In the genomic region with DNA sequence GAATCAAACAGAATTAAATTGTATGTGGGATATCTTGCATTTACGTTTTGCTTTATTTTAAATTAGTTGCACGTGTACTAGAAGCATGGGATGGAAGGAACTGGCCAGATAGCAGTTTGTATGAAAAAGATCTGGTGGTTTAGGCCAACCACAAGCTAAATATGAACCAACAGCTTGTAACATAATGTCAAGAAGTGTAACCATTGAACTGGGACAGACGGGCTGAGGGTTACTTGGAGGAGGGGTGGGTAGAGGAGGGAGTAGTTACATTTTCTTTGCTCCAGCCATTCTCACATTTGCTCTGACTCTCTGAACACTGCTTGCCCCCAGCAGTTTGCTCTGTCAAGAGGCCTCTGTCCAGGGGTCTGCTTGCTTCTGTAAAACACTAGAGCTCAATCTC, we compare ENCODE assay signal across 16 cellular contexts. TPM values are rescaled to one million over a fixed set of nuclear protein-coding genes. Genes with fewer than 3 reads are reported as not detected.
A peak's percentile ranks its signal among the peaks of the same experiment; 100 is the strongest.
DNase-seq lines count a peak whose midpoint lies in the region; ATAC-seq, FAIRE-seq and TF ChIP-seq lines count a peak whose summit lies in the region.
"Had no signal": no experiment of that assay in that cellular context is flagged by ENCODE, and none has a peak within 500 bp of the region (broad histone marks: within the 10 kb centered on the region; RNA-seq: fewer than 3 reads in every experiment).

No MANE protein-coding gene starts in this region.

- FAIRE-seq in GM12878 (lab: Jason Lieb, UNC): peak; percentile 96

- no peaks in the 10 kb centered on the region for H3K9me3 ChIP-seq in GM12878 (replicated peaks; ENCODE audit: control insufficient read depth, insufficient read depth, low read length)
- no peaks in the 10 kb centered on the region for H3K9me3 ChIP-seq in A673 (ENCODE audit: low read depth, low read length, poor library complexity, severe bottlenecking)
- H3K9me3 ChIP-seq in body of pancreas: no peaks in the 10 kb centered on the region
- H3K9me3 ChIP-seq: BE2C, heart right ventricle, left ventricle myocardium inferior, neutrophil, uterus had no signal

- intact Hi-C loops in GM12878 (cut with micrococcal nuclease; ENCODE audit: unreplicated experiment): no loop called here
- intact Hi-C loops in A673 (cut with micrococcal nuclease; ENCODE audit: unreplicated experiment): no loop called here
- intact Hi-C loops in body of pancreas (cut with DNase I): no loop called here

- no peak for TF ChIP-seq POLR2A in GM12878 (IDR thresholded peaks at IDR 0.05; ENCODE audit: low read depth, low read length)
- TF ChIP-seq POLR2A in body of pancreas (IDR thresholded peaks at IDR 0.05): no peak

- ATAC-seq in GM21423 (IDR thresholded peaks at IDR 0.05; ENCODE audit: unreplicated experiment) (peak; percentile 85), HG03457 (IDR thresholded peaks at IDR 0.05; ENCODE audit: unreplicated experiment) (peak; percentile 59), GM12878 (peak; percentile 93), body of pancreas (no peak)
- ATAC-seq: heart right ventricle had no signal

- no peak for TF ChIP-seq RAD21 in GM12878 (IDR thresholded peaks at IDR 0.05; ENCODE audit: insufficient read depth, low read depth, low read length)

- 3% methylated on average over 3 of the region's 3 CpGs for WGBS in GM12878 (ENCODE audit: insufficient coverage, insufficient replicate concordance, low lambda C conversion rate, missing lambda C conversion rate)
- 68 to 84% methylated on average over 3 of the region's 3 CpGs for WGBS in body of pancreas, 2 donors

- CTCF ChIA-PET in GM12878 (lab: Yijun Ruan, JAX): interaction anchor here (0.8 to 1.2 kb wide), 4 partner anchors 8 to 59 kb away, joined by 3 read pairs; a partner anchor contains a TSS
- CTCF ChIA-PET in A673 (lab: Charles Lee): no interaction called here

- in situ Hi-C loops in GM12878 (cut with MboI): no loop called here

- H3K79me2 ChIP-seq in GM12878 (ENCODE audit: control insufficient read depth, insufficient read depth, low read length): no peaks in the 10 kb centered on the region

- H3K36me3 ChIP-seq in GM12878 (ENCODE audit: control insufficient read depth in 2 of 2, insufficient read depth in 2 of 2, low read length in 1 of 2) (no peaks in the 10 kb centered on the region; a peak in 1 of 4 replicates), A673 (ENCODE audit: insufficient read depth, low read length, poor library complexity, severe bottlenecking) (no peaks in the 10 kb centered on the region), body of pancreas (replicated peaks in 1 of 2; ENCODE audit: insufficient read depth in 1 of 2, low read depth in 2 of 2) (no peaks in the 10 kb centered on the region)
- H3K36me3 ChIP-seq: BE2C, heart right ventricle, left ventricle myocardium inferior, neutrophil, uterus had no signal

- H4K20me1 ChIP-seq in GM12878 (ENCODE audit: control insufficient read depth, insufficient read depth): no peaks in the 10 kb centered on the region

- SMC1A ChIA-PET in GM12878 (lab: Charles Lee; ENCODE audit: uncharacterized antibody, unreplicated experiment): interaction anchor here (0.6 to 1.9 kb wide), 11 partner anchors 8 to 541 kb away, joined by 3 to 9 read pairs (median 4); a partner anchor contains a TSS

- DNase-seq in GM12865 (ENCODE audit: low read depth) (peak; percentile 85), GM12878 (ENCODE audit: low read depth, low spot score) (peak; percentile 51), A673 (ENCODE audit: low spot score) (no peak), body of pancreas (no peak), DMS 273 (lab: John Stamatoyannopoulos, UW; ENCODE audit: unreplicated experiment) (no peak)
- no peak for DNase-seq in activated CD4-positive, CD25-positive, alpha-beta regulatory T cell (lab: John Stamatoyannopoulos, UW)
- DNase-seq: activated T-cell treated with anti-CD3 and anti-CD28 coated beads, Interleukin-2, amount 50 U/mL, for 48 hours; BE2C; heart right ventricle; KG1; left ventricle myocardium inferior; stimulated activated CD4-positive, alpha-beta T cell treated with anti-CD3 and anti-CD28 coated beads, Interleukin-12 subunit alpha, Interleukin-12 subunit beta, amount 100 ng/mL, for 4 hours; uterus had no signal

- peak in 1 of 2 experiments; percentile 55; a peak in 2 of 4 replicates for TF ChIP-seq EP300 in GM12878 (IDR thresholded peaks at IDR 0.05; ENCODE audit: borderline replicate concordance in 1 of 2, control insufficient read depth in 1 of 2, low read depth in 2 of 2, low read length in 2 of 2)

- POLR2A ChIA-PET in GM12878 (lab: Charles Lee): interaction anchor here (0.5 to 1.5 kb wide), 6 partner anchors 17 to 65 kb away, joined by 3 to 4 read pairs (median 3); a partner anchor contains a TSS
- POLR2A ChIA-PET in A673 (lab: Charles Lee; ENCODE audit: low non-redundant PET): no interaction called here

- TF ChIP-seq CTCF in GM12865 (IDR thresholded peaks at IDR 0.05; ENCODE audit: insufficient read depth, low read depth, low read length, missing control alignments) (no peak), GM12878 (IDR thresholded peaks at IDR 0.05 in 2 of 3, conservative IDR thresholded peaks at IDR 0.05 in 1 of 3; ENCODE audit: control insufficient read depth in 2 of 3, extremely low read depth in 1 of 3, insufficient read depth in 1 of 3, low read depth in 3 of 3, low read length in 3 of 3) (no peak), A673 (conservative IDR thresholded peaks at IDR 0.05; ENCODE audit: low read depth, low read length) (no peak), body of pancreas (IDR thresholded peaks at IDR 0.05) (no peak)

- H3K4me2 ChIP-seq in GM12878 (ENCODE audit: control insufficient read depth, insufficient read depth): peak overlapping the region; percentile 83

- H3K4me1 ChIP-seq in GM12878 (ENCODE audit: control insufficient read depth, insufficient read depth, low read length) (peaks cover 20% of the 10 kb centered on the region), A673 (ENCODE audit: insufficient read depth, low read length, poor library complexity, severe bottlenecking) (no peaks in the 10 kb centered on the region), body of pancreas (no peaks in the 10 kb centered on the region)
- H3K4me1 ChIP-seq: BE2C, heart right ventricle, left ventricle myocardium inferior, uterus had no signal

- peak overlapping the region; percentile 51; the same call in 1 of the 2 replicates for H2AFZ ChIP-seq in GM12878 (ENCODE audit: control insufficient read depth, low read depth, low read length)

- no peak overlapping the region for H3K4me3 ChIP-seq in GM12865 (ENCODE audit: low read depth, low read length)
- H3K4me3 ChIP-seq in GM12878: peak overlapping the region; percentile 49; the same call in 1 of the 2 replicates
- H3K4me3 ChIP-seq in A673 (ENCODE audit: low read depth, low read length, poor library complexity, severe bottlenecking): no peak overlapping the region
- no peak overlapping the region for H3K4me3 ChIP-seq in body of pancreas
- H3K4me3 ChIP-seq: heart right ventricle, left ventricle myocardium inferior, uterus had no signal

- no TSS peak for BruUV-seq in GM12878 (replicated peaks; lab: Mats Ljungman, UMichigan)
- BruUV-seq in A673 (replicated peaks; lab: Mats Ljungman, UMichigan): no TSS peak

- H3K27me3 ChIP-seq in GM12878 (replicated peaks in 1 of 2; ENCODE audit: control insufficient read depth in 2 of 2, insufficient read depth in 2 of 2, low read length in 1 of 2): peaks cover 0 to 1% of the 10 kb centered on the region in 2 experiments; a peak in 2 of 4 replicates
- H3K27me3 ChIP-seq in A673 (replicated peaks; ENCODE audit: insufficient read depth, low read depth, low read length, poor library complexity): no peaks in the 10 kb centered on the region
- no peaks in the 10 kb centered on the region for H3K27me3 ChIP-seq in body of pancreas
- H3K27me3 ChIP-seq: BE2C, heart right ventricle, neutrophil, uterus had no signal

- H3K9ac ChIP-seq in GM12878 (ENCODE audit: control insufficient read depth, insufficient read depth, low read length): peak overlapping the region; percentile 33; the same call in 1 of the 2 replicates

- RAD21 ChIA-PET in GM12878 (lab: Charles Lee; ENCODE audit: unreplicated experiment): interaction anchor here (0.7 to 1.7 kb wide), 7 partner anchors 13 to 60 kb away, joined by 3 to 8 read pairs (median 3); no protein-coding TSS in a partner anchor

- H3K27ac ChIP-seq in GM12878 (ENCODE audit: control insufficient read depth, insufficient read depth) (no peak overlapping the region; the same call in 1 of the 2 replicates), A673 (ENCODE audit: low read depth, low read length, poor library complexity, severe bottlenecking) (no peak overlapping the region), body of pancreas (no peak overlapping the region)
- H3K27ac ChIP-seq: heart right ventricle, left ventricle myocardium inferior, neutrophil, uterus had no signal

TF ChIP-seq in GM12878, 131 proteins besides CTCF, POLR2A, EP300 and RAD21 (continues in another document):
- 0 out of 2 replicates have a peak, but pooled peaks have one; percentile 15 for TF ChIP-seq NR2F1 (conservative IDR thresholded peaks at IDR 0.05)
- TF ChIP-seq IKZF2 (IDR thresholded peaks at IDR 0.05): peak; percentile 37 to 39; a peak in 2 of 4 replicates
- 0 out of 2 replicates have a peak, but pooled peaks have one; percentile 26 for TF ChIP-seq NBN (IDR thresholded peaks at IDR 0.05)
- peak; percentile 63; the same call in 1 of the 2 replicates for TF ChIP-seq CBFB (IDR thresholded peaks at IDR 0.05; ENCODE audit: low read depth)
- no peak for TF ChIP-seq POLR2AphosphoS2 (IDR thresholded peaks at IDR 0.05; ENCODE audit: low read depth, low read length)
- peak; percentile 59; the same call in 1 of the 2 replicates for TF ChIP-seq NFIC (IDR thresholded peaks at IDR 0.05; ENCODE audit: low read depth, low read length)

RNA-seq across cellular contexts. Expression of a gene that starts 31.7 kb away (rescaled TPM):
- 2.3 and 2.7 TPM in 2 replicates for total RNA-seq in GM12878 (2013; cell fraction: nucleolus; rRNA removed)
- total RNA-seq in GM12878 (2014; rRNA removed) (0.27 and 0.56 TPM in 2 replicates), GM12878 (2014; rRNA removed; fragmentation: Illumina TruSeq; extraction: Trizol) (0.18 and 0.22 TPM in 2 replicates), GM12878 (2021) (0.44 and 0.45 TPM in 2 replicates), A673 (2021) (not detected in 2 replicates), body of pancreas (not detected)
- 1.7 TPM for polyA plus RNA-seq in GM12878 (2011; ENCODE audit: low read depth)
- polyA plus RNA-seq in GM12878 (2011; rRNA removed) (0.10 and 0.14 TPM in 2 replicates), GM12878 (2014; fragmentation: Illumina TruSeq; extraction: Trizol) (0.06 and 0.15 TPM in 2 replicates), GM12878 (2014; fragmentation: Nextera tagmentation; extraction: Ambion mirVana) (under 1 TPM; 0.03 to 0.11 TPM), GM12878 (2014; rRNA removed) (0.15 and 0.28 TPM in 2 replicates), GM12878 (2016; fragmentation: Nextera tagmentation; extraction: Ambion mirVana) (under 1 TPM; 0.44 to 0.63 TPM)
- 0.36 and 0.43 TPM in 2 replicates for polyA plus RNA-seq in GM12878 (2011; cell fraction: cytosol; rRNA removed)
- polyA plus RNA-seq in GM12878 (2011; cell fraction: nucleus; rRNA removed): 0.38 and 0.45 TPM in 2 replicates
- 3.2 and 3.5 TPM in 2 replicates for polyA plus RNA-seq in GM12878 (2012)
- 0.59 and 0.88 TPM in 2 replicates for polyA minus RNA-seq in GM12878 (2011; rRNA and poly(A)+ RNA removed)
- polyA minus RNA-seq in GM12878 (2011; cell fraction: cytosol; rRNA and poly(A)+ RNA removed): 0.21 TPM in 1 of 2 replicates, not detected in the other
- polyA minus RNA-seq in GM12878 (2011; cell fraction: nucleus; rRNA and poly(A)+ RNA removed): 0.36 and 0.38 TPM in 2 replicates
- total RNA-seq: left ventricle myocardium inferior had no signal

Comparison
In these comparisons a context has a peak if more than half of its experiments do, and no peak if none do; other contexts are left out.
1. DNase-seq: peak in GM12865 (single experiment) and GM12878 (single experiment); none in A673 (single experiment), body of pancreas (0 of 4), DMS 273 (single experiment) and activated CD4-positive, CD25-positive, alpha-beta regulatory T cell (0 of 4).